ENCODE assay signal across 2 cellular contexts in the genomic region with DNA sequence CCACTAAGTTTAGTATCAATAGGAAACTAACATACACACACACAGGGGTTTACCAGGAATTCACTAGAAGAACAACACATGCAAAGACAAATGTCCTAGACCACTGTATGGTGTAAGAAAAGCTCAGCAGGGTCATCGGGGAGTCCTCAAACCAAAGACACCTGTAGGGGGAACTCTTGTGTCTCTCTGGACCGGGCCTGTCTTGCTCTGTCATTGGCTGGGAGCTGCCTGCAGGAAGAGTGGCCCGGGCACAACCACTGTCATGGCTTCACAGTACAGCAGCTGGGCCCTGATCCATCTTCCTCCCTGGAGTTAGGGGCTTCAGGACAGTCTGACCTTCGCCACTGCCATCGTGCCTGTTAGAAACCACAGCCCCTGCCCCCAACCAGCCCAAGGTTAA.
TF ChIP-seq lines count a peak whose summit lies in the region.

No MANE protein-coding gene starts in this region.

TF ChIP-seq in GM12878, 131 proteins besides CTCF, POLR2A, EP300 and RAD21:
- TF ChIP-seq, protein P1, sequence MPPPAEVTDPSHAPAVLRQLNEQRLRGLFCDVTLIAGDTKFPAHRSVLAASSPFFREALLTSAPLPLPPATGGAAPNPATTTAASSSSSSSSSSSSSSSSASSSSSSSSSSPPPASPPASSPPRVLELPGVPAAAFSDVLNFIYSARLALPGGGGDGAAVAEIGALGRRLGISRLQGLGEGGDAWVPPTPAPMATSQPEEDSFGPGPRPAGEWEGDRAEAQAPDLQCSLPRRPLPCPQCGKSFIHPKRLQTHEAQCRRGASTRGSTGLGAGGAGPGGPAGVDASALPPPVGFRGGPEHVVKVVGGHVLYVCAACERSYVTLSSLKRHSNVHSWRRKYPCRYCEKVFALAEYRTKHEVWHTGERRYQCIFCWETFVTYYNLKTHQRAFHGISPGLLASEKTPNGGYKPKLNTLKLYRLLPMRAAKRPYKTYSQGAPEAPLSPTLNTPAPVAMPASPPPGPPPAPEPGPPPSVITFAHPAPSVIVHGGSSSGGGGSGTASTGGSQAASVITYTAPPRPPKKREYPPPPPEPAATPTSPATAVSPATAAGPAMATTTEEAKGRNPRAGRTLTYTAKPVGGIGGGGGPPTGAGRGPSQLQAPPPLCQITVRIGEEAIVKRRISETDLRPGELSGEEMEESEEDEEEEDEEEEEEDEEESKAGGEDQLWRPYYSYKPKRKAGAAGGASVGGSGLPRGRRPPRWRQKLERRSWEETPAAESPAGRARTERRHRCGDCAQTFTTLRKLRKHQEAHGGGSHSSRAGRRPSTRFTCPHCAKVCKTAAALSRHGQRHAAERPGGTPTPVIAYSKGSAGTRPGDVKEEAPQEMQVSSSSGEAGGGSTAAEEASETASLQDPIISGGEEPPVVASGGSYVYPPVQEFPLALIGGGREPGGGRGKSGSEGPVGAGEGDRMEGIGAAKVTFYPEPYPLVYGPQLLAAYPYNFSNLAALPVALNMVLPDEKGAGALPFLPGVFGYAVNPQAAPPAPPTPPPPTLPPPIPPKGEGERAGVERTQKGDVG (CRISPR knock-in tag; IDR thresholded peaks at IDR 0.05) = no peak
- TF ChIP-seq, protein P2, sequence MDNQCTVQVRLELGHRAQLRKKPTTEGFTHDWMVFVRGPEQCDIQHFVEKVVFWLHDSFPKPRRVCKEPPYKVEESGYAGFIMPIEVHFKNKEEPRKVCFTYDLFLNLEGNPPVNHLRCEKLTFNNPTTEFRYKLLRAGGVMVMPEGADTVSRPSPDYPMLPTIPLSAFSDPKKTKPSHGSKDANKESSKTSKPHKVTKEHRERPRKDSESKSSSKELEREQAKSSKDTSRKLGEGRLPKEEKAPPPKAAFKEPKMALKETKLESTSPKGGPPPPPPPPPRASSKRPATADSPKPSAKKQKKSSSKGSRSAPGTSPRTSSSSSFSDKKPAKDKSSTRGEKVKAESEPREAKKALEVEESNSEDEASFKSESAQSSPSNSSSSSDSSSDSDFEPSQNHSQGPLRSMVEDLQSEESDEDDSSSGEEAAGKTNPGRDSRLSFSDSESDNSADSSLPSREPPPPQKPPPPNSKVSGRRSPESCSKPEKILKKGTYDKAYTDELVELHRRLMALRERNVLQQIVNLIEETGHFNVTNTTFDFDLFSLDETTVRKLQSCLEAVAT (IDR thresholded peaks at IDR 0.05) = no peak
- TF ChIP-seq, protein P3, sequence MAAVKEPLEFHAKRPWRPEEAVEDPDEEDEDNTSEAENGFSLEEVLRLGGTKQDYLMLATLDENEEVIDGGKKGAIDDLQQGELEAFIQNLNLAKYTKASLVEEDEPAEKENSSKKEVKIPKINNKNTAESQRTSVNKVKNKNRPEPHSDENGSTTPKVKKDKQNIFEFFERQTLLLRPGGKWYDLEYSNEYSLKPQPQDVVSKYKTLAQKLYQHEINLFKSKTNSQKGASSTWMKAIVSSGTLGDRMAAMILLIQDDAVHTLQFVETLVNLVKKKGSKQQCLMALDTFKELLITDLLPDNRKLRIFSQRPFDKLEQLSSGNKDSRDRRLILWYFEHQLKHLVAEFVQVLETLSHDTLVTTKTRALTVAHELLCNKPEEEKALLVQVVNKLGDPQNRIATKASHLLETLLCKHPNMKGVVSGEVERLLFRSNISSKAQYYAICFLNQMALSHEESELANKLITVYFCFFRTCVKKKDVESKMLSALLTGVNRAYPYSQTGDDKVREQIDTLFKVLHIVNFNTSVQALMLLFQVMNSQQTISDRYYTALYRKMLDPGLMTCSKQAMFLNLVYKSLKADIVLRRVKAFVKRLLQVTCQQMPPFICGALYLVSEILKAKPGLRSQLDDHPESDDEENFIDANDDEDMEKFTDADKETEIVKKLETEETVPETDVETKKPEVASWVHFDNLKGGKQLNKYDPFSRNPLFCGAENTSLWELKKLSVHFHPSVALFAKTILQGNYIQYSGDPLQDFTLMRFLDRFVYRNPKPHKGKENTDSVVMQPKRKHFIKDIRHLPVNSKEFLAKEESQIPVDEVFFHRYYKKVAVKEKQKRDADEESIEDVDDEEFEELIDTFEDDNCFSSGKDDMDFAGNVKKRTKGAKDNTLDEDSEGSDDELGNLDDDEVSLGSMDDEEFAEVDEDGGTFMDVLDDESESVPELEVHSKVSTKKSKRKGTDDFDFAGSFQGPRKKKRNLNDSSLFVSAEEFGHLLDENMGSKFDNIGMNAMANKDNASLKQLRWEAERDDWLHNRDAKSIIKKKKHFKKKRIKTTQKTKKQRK (IDR thresholded peaks at IDR 0.05; ENCODE audit: low read depth, low read length) = no peak

TF ChIP-seq in HepG2, 621 proteins besides CTCF, POLR2A, EP300 and RAD21 (continued from another document and continues in another):
- TF ChIP-seq, protein P4, sequence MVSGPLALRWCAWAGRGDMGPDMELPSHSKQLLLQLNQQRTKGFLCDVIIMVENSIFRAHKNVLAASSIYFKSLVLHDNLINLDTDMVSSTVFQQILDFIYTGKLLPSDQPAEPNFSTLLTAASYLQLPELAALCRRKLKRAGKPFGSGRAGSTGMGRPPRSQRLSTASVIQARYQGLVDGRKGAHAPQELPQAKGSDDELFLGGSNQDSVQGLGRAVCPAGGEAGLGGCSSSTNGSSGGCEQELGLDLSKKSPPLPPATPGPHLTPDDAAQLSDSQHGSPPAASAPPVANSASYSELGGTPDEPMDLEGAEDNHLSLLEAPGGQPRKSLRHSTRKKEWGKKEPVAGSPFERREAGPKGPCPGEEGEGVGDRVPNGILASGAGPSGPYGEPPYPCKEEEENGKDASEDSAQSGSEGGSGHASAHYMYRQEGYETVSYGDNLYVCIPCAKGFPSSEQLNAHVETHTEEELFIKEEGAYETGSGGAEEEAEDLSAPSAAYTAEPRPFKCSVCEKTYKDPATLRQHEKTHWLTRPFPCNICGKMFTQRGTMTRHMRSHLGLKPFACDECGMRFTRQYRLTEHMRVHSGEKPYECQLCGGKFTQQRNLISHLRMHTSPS (CRISPR knock-in tag; IDR thresholded peaks at IDR 0.05; ENCODE audit: low read depth) = no peak
- TF ChIP-seq IRX3 (CRISPR knock-in tag; IDR thresholded peaks at IDR 0.05; ENCODE audit: borderline replicate concordance, low read depth) (no peak), EZH2 (conservative IDR thresholded peaks at IDR 0.05; ENCODE audit: low read depth, low read length) (no peak), SMARCC2 (IDR thresholded peaks at IDR 0.05) (no peak), ZNF558 (CRISPR knock-in tag; IDR thresholded peaks at IDR 0.05; ENCODE audit: borderline replicate concordance) (no peak), SOX6 (IDR thresholded peaks at IDR 0.05) (no peak), SOX6 (CRISPR knock-in tag; IDR thresholded peaks at IDR 0.05) (0 out of 2 replicates have a peak, but pooled peaks have one; percentile 21), ZNF83 (CRISPR knock-in tag; IDR thresholded peaks at IDR 0.05; ENCODE audit: borderline replicate concordance) (no peak), WIZ (CRISPR knock-in tag; IDR thresholded peaks at IDR 0.05) (no peak), ERF (CRISPR knock-in tag; IDR thresholded peaks at IDR 0.05) (no peak), ZNF224 (CRISPR knock-in tag; IDR thresholded peaks at IDR 0.05) (no peak)
- TF ChIP-seq, protein P5, sequence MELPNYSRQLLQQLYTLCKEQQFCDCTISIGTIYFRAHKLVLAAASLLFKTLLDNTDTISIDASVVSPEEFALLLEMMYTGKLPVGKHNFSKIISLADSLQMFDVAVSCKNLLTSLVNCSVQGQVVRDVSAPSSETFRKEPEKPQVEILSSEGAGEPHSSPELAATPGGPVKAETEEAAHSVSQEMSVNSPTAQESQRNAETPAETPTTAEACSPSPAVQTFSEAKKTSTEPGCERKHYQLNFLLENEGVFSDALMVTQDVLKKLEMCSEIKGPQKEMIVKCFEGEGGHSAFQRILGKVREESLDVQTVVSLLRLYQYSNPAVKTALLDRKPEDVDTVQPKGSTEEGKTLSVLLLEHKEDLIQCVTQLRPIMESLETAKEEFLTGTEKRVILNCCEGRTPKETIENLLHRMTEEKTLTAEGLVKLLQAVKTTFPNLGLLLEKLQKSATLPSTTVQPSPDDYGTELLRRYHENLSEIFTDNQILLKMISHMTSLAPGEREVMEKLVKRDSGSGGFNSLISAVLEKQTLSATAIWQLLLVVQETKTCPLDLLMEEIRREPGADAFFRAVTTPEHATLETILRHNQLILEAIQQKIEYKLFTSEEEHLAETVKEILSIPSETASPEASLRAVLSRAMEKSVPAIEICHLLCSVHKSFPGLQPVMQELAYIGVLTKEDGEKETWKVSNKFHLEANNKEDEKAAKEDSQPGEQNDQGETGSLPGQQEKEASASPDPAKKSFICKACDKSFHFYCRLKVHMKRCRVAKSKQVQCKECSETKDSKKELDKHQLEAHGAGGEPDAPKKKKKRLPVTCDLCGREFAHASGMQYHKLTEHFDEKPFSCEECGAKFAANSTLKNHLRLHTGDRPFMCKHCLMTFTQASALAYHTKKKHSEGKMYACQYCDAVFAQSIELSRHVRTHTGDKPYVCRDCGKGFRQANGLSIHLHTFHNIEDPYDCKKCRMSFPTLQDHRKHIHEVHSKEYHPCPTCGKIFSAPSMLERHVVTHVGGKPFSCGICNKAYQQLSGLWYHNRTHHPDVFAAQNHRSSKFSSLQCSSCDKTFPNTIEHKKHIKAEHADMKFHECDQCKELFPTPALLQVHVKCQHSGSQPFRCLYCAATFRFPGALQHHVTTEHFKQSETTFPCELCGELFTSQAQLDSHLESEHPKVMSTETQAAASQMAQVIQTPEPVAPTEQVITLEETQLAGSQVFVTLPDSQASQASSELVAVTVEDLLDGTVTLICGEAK (IDR thresholded peaks at IDR 0.05) = no peak
- TF ChIP-seq, protein P5 (CRISPR knock-in tag; IDR thresholded peaks at IDR 0.05) = no peak
- TF ChIP-seq, protein P6, sequence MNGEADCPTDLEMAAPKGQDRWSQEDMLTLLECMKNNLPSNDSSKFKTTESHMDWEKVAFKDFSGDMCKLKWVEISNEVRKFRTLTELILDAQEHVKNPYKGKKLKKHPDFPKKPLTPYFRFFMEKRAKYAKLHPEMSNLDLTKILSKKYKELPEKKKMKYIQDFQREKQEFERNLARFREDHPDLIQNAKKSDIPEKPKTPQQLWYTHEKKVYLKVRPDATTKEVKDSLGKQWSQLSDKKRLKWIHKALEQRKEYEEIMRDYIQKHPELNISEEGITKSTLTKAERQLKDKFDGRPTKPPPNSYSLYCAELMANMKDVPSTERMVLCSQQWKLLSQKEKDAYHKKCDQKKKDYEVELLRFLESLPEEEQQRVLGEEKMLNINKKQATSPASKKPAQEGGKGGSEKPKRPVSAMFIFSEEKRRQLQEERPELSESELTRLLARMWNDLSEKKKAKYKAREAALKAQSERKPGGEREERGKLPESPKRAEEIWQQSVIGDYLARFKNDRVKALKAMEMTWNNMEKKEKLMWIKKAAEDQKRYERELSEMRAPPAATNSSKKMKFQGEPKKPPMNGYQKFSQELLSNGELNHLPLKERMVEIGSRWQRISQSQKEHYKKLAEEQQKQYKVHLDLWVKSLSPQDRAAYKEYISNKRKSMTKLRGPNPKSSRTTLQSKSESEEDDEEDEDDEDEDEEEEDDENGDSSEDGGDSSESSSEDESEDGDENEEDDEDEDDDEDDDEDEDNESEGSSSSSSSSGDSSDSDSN (CRISPR knock-in tag; IDR thresholded peaks at IDR 0.05) = no peak
- TF ChIP-seq, protein P7, sequence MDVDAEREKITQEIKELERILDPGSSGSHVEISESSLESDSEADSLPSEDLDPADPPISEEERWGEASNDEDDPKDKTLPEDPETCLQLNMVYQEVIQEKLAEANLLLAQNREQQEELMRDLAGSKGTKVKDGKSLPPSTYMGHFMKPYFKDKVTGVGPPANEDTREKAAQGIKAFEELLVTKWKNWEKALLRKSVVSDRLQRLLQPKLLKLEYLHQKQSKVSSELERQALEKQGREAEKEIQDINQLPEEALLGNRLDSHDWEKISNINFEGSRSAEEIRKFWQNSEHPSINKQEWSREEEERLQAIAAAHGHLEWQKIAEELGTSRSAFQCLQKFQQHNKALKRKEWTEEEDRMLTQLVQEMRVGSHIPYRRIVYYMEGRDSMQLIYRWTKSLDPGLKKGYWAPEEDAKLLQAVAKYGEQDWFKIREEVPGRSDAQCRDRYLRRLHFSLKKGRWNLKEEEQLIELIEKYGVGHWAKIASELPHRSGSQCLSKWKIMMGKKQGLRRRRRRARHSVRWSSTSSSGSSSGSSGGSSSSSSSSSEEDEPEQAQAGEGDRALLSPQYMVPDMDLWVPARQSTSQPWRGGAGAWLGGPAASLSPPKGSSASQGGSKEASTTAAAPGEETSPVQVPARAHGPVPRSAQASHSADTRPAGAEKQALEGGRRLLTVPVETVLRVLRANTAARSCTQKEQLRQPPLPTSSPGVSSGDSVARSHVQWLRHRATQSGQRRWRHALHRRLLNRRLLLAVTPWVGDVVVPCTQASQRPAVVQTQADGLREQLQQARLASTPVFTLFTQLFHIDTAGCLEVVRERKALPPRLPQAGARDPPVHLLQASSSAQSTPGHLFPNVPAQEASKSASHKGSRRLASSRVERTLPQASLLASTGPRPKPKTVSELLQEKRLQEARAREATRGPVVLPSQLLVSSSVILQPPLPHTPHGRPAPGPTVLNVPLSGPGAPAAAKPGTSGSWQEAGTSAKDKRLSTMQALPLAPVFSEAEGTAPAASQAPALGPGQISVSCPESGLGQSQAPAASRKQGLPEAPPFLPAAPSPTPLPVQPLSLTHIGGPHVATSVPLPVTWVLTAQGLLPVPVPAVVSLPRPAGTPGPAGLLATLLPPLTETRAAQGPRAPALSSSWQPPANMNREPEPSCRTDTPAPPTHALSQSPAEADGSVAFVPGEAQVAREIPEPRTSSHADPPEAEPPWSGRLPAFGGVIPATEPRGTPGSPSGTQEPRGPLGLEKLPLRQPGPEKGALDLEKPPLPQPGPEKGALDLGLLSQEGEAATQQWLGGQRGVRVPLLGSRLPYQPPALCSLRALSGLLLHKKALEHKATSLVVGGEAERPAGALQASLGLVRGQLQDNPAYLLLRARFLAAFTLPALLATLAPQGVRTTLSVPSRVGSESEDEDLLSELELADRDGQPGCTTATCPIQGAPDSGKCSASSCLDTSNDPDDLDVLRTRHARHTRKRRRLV (CRISPR knock-in tag; IDR thresholded peaks at IDR 0.05) = no peak
